In genomic region chr5:133415906-133416305, GRCh38 we compare ENCODE assay signal across 9 cellular contexts.
"Had no signal": no experiment of that assay in that cellular context is flagged by ENCODE, and none has a peak within 500 bp of the region (broad histone marks: within the 10 kb centered on the region; RNA-seq: fewer than 3 reads in every experiment).

No MANE protein-coding gene starts in this region.

- DNase-seq: GM23248, GOT3, H7, H9, HCEC 1CT, HFFc6 had no signal

- H3K4me3 ChIP-seq: GM23248, GM23338, HAP-1 had no signal

- H3K27ac ChIP-seq: GM23248 had no signal

- ATAC-seq: GM23338, HCT116 had no signal
